28 cellular contexts compared by ENCODE assay signal in the genomic region with DNA sequence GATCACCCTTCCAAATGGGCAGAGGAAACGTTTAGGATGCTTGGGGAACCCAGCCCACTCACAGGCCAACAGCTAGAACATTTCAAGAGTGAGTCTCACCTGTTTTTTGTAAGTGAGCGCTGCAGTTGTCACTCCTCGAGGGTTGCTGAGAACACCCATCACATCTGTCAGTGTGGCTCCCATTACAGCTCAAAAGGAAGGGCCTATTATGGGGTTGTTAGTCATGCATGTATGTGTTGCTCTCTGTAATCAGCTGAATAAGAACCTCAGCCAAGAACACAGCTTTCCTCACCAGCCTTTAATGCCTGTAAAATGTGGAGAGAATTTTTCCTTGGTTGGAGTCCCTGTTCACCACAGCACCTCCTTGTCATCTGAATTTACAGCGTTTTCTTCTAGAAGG.
DNase-seq lines count a peak whose midpoint lies in the region; ATAC-seq and TF ChIP-seq lines count a peak whose summit lies in the region.
"Had no signal": no experiment of that assay in that cellular context is flagged by ENCODE, and none has a peak within 500 bp of the region (broad histone marks: within the 10 kb centered on the region; RNA-seq: fewer than 3 reads in every experiment).

No MANE protein-coding gene starts in this region.

- no peak overlapping the region for H3K4me3 ChIP-seq in heart left ventricle
- H3K4me3 ChIP-seq: colonic mucosa, sigmoid colon, testis had no signal

- no peak for TF ChIP-seq POLR2A in heart left ventricle (IDR thresholded peaks at IDR 0.05)

- no peak for DNase-seq in heart left ventricle
- DNase-seq in cardiac septum (ENCODE audit: low spot score) = no peak
- DNase-seq in left ventricle myocardium superior = no peak
- DNase-seq in CD4-positive, alpha-beta T cell = no peak
- no peak for DNase-seq in NCI-H1092 treated with DMSO at 0.1 percent for 48 hours (lab: John Stamatoyannopoulos, UW)
- DNase-seq: activated CD4-positive, alpha-beta T cell treated with anti-CD3 and anti-CD28 coated beads for 1 hour; activated CD8-positive, alpha-beta memory T cell treated with anti-CD3 and anti-CD28 coated beads for 24 hours; activated naive CD4-positive, alpha-beta T cell treated with anti-CD3 and anti-CD28 coated beads, Interleukin-2, amount 10 ng/mL, durations not matched to agents 7 days and 5 days; activated T-cell treated with anti-CD3 and anti-CD28 coated beads, Interleukin-2, amount 50 U/mL, for 4 hours; aorta; CD4-positive, CD25-positive, alpha-beta regulatory T cell; colonic mucosa; DMS53; H7; Karpas-422; kidney; mammary epithelial cell; NCI-H1092; NCI-H2107; occipital lobe; OCI-M1; SHP77 treated with DMSO at 0.1 percent for 48 hours; sigmoid colon; testis had no signal

- peaks cover 0 to 9% (median 0%) of the 10 kb centered on the region in 12 donors for H3K9me3 ChIP-seq in heart left ventricle
- peaks cover 4% of the 10 kb centered on the region for H3K9me3 ChIP-seq in CD4-positive, alpha-beta T cell (ENCODE audit: control insufficient read depth, low read length)
- H3K9me3 ChIP-seq: colonic mucosa, sigmoid colon, testis had no signal

- TF ChIP-seq CTCF in heart left ventricle (IDR thresholded peaks at IDR 0.05) (no peak), brain (conservative IDR thresholded peaks at IDR 0.05) (no peak)
- TF ChIP-seq CTCF in CD4-positive, alpha-beta T cell (IDR thresholded peaks at IDR 0.05) = no peak

- no peak overlapping the region for H3K27ac ChIP-seq in heart left ventricle
- H3K27ac ChIP-seq in CD4-positive, alpha-beta T cell (ENCODE audit: low read depth, low read length) = no peak overlapping the region
- H3K27ac ChIP-seq: colonic mucosa, sigmoid colon, testis had no signal

- no peaks in the 10 kb centered on the region for H3K36me3 Mint-ChIP-seq in brain
- H3K36me3 Mint-ChIP-seq in CD4-positive, alpha-beta T cell (ENCODE audit: low read depth) = no peaks in the 10 kb centered on the region
- H3K36me3 Mint-ChIP-seq: activated naive CD4-positive, alpha-beta T cell treated with anti-CD3 and anti-CD28 coated beads, Interleukin-2, amount 10 ng/mL, durations not matched to agents 7 days and 5 days; stimulated activated memory B cell treated with anti-CD40 and anti-IgM and Interleukin-4, amounts not matched to agents 10 μg/mL and 1 μg/mL and 100 μg/mL, for 72 hours had no signal

- peaks cover 0 to 22% (median 6%) of the 10 kb centered on the region in 12 donors for H3K4me1 ChIP-seq in heart left ventricle
- H3K4me1 ChIP-seq: sigmoid colon, testis had no signal

- intact Hi-C loops in heart left ventricle (cut with DNase I) (loop anchor here in 1 of 10 donors (10.0 kb wide), 1 partner anchor 49 kb away; no protein-coding TSS in a partner anchor), cardiac septum (cut with DNase I) (no loop called here), left ventricle myocardium superior (cut with micrococcal nuclease) (no loop called here)
- intact Hi-C loops in CD4-positive, alpha-beta T cell (cut with DNase I, micrococcal nuclease) = no loop called here

- CTCF ChIA-PET in CD4-positive, alpha-beta T cell (lab: Charles Lee) = no interaction called here

- 57 to 67% (median 63%) methylated on average over 4 of the region's 4 CpGs for WGBS in heart left ventricle, 4 donors

- H3K27me3 ChIP-seq in heart left ventricle = no peaks in the 10 kb centered on the region
- no peaks in the 10 kb centered on the region for H3K27me3 ChIP-seq in CD4-positive, alpha-beta T cell (ENCODE audit: control insufficient read depth, insufficient read depth, low read length)
- H3K27me3 ChIP-seq: colonic mucosa, sigmoid colon, testis had no signal

- H3K27ac Mint-ChIP-seq in brain = peak overlapping the region in 3 of 5 experiments; percentile 5 to 56 (median 14)
- no peak overlapping the region for H3K27ac Mint-ChIP-seq in CD4-positive, alpha-beta T cell
- H3K27ac Mint-ChIP-seq: activated naive CD4-positive, alpha-beta T cell treated with anti-CD3 and anti-CD28 coated beads, Interleukin-2, amount 10 ng/mL, durations not matched to agents 7 days and 5 days; CD4-positive, CD25-positive, alpha-beta regulatory T cell; stimulated activated memory B cell treated with anti-CD40 and anti-IgM and Interleukin-4, amounts not matched to agents 10 μg/mL and 1 μg/mL and 100 μg/mL, for 72 hours had no signal

- POLR2A ChIA-PET in CD4-positive, alpha-beta T cell (lab: Charles Lee) = no interaction called here

- H3K4me3 Mint-ChIP-seq in brain = no peak overlapping the region
- H3K4me3 Mint-ChIP-seq in CD4-positive, alpha-beta T cell = no peak overlapping the region
- H3K4me3 Mint-ChIP-seq: activated naive CD4-positive, alpha-beta T cell treated with anti-CD3 and anti-CD28 coated beads, Interleukin-2, amount 10 ng/mL, durations not matched to agents 7 days and 5 days; activated T-cell treated with anti-CD3 and anti-CD28 coated beads, Interleukin-2, amount 50 U/mL, for 4 hours; CD4-positive, CD25-positive, alpha-beta regulatory T cell; stimulated activated memory B cell treated with anti-CD40 and anti-IgM and Interleukin-4, amounts not matched to agents 10 μg/mL and 1 μg/mL and 100 μg/mL, for 72 hours had no signal

- ATAC-seq in heart left ventricle (peak; percentile 42 to 88 (median 82)), left ventricle myocardium superior (peak; percentile 90), HG03108 (IDR thresholded peaks at IDR 0.05; ENCODE audit: unreplicated experiment) (no peak), HG02981 (IDR thresholded peaks at IDR 0.05; ENCODE audit: unreplicated experiment) (no peak)
- no peak for ATAC-seq in CD4-positive, alpha-beta T cell (ENCODE audit: poor library complexity)
- ATAC-seq: activated T-cell treated with anti-CD3 and anti-CD28 coated beads, Interleukin-2, amount 50 U/mL, for 4 hours; stimulated activated memory B cell treated with anti-CD40 and anti-IgM and Interleukin-4, amounts not matched to agents 10 μg/mL and 1 μg/mL and 100 μg/mL, for 72 hours had no signal

- H3K36me3 ChIP-seq in heart left ventricle = no peaks in the 10 kb centered on the region
- H3K36me3 ChIP-seq: colonic mucosa, sigmoid colon had no signal

- peaks cover 6% of the 10 kb centered on the region for H3K27me3 Mint-ChIP-seq in brain
- no peaks in the 10 kb centered on the region for H3K27me3 Mint-ChIP-seq in CD4-positive, alpha-beta T cell
- H3K27me3 Mint-ChIP-seq: activated naive CD4-positive, alpha-beta T cell treated with anti-CD3 and anti-CD28 coated beads, Interleukin-2, amount 10 ng/mL, durations not matched to agents 7 days and 5 days; CD4-positive, CD25-positive, alpha-beta regulatory T cell; stimulated activated memory B cell treated with anti-CD40 and anti-IgM and Interleukin-4, amounts not matched to agents 10 μg/mL and 1 μg/mL and 100 μg/mL, for 72 hours had no signal

- H3K4me1 Mint-ChIP-seq in brain = peaks cover 27% of the 10 kb centered on the region
- no peaks in the 10 kb centered on the region for H3K4me1 Mint-ChIP-seq in CD4-positive, alpha-beta T cell (ENCODE audit: low read depth)
- H3K4me1 Mint-ChIP-seq: activated naive CD4-positive, alpha-beta T cell treated with anti-CD3 and anti-CD28 coated beads, Interleukin-2, amount 10 ng/mL, durations not matched to agents 7 days and 5 days; CD4-positive, CD25-positive, alpha-beta regulatory T cell; stimulated activated memory B cell treated with anti-CD40 and anti-IgM and Interleukin-4, amounts not matched to agents 10 μg/mL and 1 μg/mL and 100 μg/mL, for 72 hours had no signal

- peaks cover 0 to 7% (median 4%) of the 10 kb centered on the region in 5 experiments for H3K9me3 Mint-ChIP-seq in brain
- no peaks in the 10 kb centered on the region for H3K9me3 Mint-ChIP-seq in CD4-positive, alpha-beta T cell

Comparison
In these comparisons a context has a peak if more than half of its experiments do, and no peak if none do; other contexts are left out.
1. ATAC-seq: peak in heart left ventricle (4 of 4) and left ventricle myocardium superior (single experiment); none in CD4-positive, alpha-beta T cell (single experiment), HG03108 (single experiment) and HG02981 (single experiment).